ENCODE assay signal across 14 cellular contexts in the genomic region with DNA sequence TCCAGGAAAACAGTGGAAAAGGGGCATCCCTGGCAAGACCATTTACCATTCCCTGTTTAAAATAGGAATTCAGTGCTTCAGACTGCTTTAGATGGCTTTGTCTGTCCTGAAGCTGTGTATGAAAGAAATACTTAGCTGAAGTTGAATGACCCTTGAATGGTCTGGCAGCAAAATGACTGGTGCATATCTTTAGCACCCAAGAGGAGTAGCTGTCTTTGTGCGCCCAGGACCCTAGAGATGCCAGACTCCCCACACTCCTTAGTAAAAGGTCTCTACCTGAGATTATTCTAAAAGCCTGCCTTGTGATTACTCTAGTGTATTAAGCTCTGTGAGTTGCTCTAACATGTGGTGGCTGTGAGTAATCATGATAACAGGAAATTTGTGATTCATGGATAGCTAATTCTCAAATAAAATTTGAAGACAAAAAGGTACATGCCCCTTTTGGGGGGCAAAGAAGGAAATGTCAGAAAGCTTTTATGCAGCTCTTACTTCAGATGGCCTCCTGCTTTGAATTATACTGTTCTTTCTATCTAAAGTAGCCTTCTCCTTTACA. TPM values are rescaled to one million over a fixed set of nuclear protein-coding genes. Genes with fewer than 3 reads are reported as not detected.
DNase-seq lines count a peak whose midpoint lies in the region; ATAC-seq and TF ChIP-seq lines count a peak whose summit lies in the region.
"Had no signal": no experiment of that assay in that cellular context is flagged by ENCODE, and none has a peak within 500 bp of the region (broad histone marks: within the 10 kb centered on the region; RNA-seq: fewer than 3 reads in every experiment).

No MANE protein-coding gene starts in this region.

- peaks cover 80% of the 10 kb centered on the region for H3K4me1 Mint-ChIP-seq in CD4-positive, alpha-beta T cell (ENCODE audit: low read depth)

- H3K4me3 ChIP-seq in Karpas-422 (ENCODE audit: low read length) (peak overlapping the region; percentile 9; the same call in 1 of the 2 replicates), breast epithelium (no peak overlapping the region)
- H3K4me3 ChIP-seq: ascending aorta, upper lobe of left lung had no signal

- no peak for TF ChIP-seq CTCF in CD4-positive, alpha-beta T cell (IDR thresholded peaks at IDR 0.05)
- no peak for TF ChIP-seq CTCF in breast epithelium (IDR thresholded peaks at IDR 0.05)

- H3K4me2 ChIP-seq in Karpas-422 (ENCODE audit: low read depth, low read length, poor library complexity, severe bottlenecking), result peak overlapping the region; percentile 96

- in situ Hi-C loops in KBM-7 (cut with MboI; ENCODE audit: low pct_unique_long_range_greater_than_20kb, low sequenced_read_pairs), result no loop called here

- H3K27me3 ChIP-seq in CD4-positive, alpha-beta T cell (ENCODE audit: control insufficient read depth, insufficient read depth, low read length), result no peaks in the 10 kb centered on the region
- H3K27me3 ChIP-seq in Karpas-422 (ENCODE audit: low read length), result no peaks in the 10 kb centered on the region
- no peaks in the 10 kb centered on the region for H3K27me3 ChIP-seq in breast epithelium
- H3K27me3 ChIP-seq: ascending aorta, upper lobe of left lung had no signal

- H3K4me1 ChIP-seq in Karpas-422 (ENCODE audit: low read length) (peaks cover 82% of the 10 kb centered on the region), breast epithelium (peaks cover 5 to 15% of the 10 kb centered on the region in 2 donors)

- no peaks in the 10 kb centered on the region for H3K9me3 ChIP-seq in CD4-positive, alpha-beta T cell (ENCODE audit: control insufficient read depth, low read length)
- no peaks in the 10 kb centered on the region for H3K9me3 ChIP-seq in Karpas-422 (ENCODE audit: low read length)
- no peaks in the 10 kb centered on the region for H3K9me3 ChIP-seq in breast epithelium
- H3K9me3 ChIP-seq: ascending aorta, upper lobe of left lung had no signal

- no peak for ATAC-seq in CD4-positive, alpha-beta T cell (ENCODE audit: poor library complexity)
- ATAC-seq in GM18517 (IDR thresholded peaks at IDR 0.05; ENCODE audit: unreplicated experiment), result no peak

- DNase-seq in CD4-positive, alpha-beta T cell, result no peak
- DNase-seq in Karpas-422 (no peak), breast epithelium (ENCODE audit: low spot score in 2 of 2) (no peak), kidney tubule cell (ENCODE audit: low spot score) (peak; percentile 60), GOT3 (lab: John Stamatoyannopoulos, UW) (no peak), erythroblast (lab: John Stamatoyannopoulos, UW) (no peak), KBM-7 (no peak)
- DNase-seq: activated CD4-positive, alpha-beta T cell treated with anti-CD3 and anti-CD28 coated beads, Interleukin-2, amount 50 U/mL, for 4 hours; KG1; NCI-H1694 treated with DMSO at 0.1 percent for 48 hours; NCI-H69; upper lobe of left lung had no signal

- peak overlapping the region; percentile 34; the same call in 1 of the 2 replicates for H3K9ac ChIP-seq in Karpas-422 (ENCODE audit: low read length)

- no peaks in the 10 kb centered on the region for H3K9me2 ChIP-seq in Karpas-422 (replicated peaks; ENCODE audit: insufficient read depth, low read length)

- H3K36me3 Mint-ChIP-seq in CD4-positive, alpha-beta T cell (ENCODE audit: low read depth), result peaks cover 26% of the 10 kb centered on the region

- H3K9me3 Mint-ChIP-seq in CD4-positive, alpha-beta T cell, result no peaks in the 10 kb centered on the region

- no peaks in the 10 kb centered on the region for H3K27me3 Mint-ChIP-seq in CD4-positive, alpha-beta T cell

- intact Hi-C loops in CD4-positive, alpha-beta T cell (cut with DNase I, micrococcal nuclease), result no loop called here
- intact Hi-C loops in breast epithelium (cut with DNase I; ENCODE audit: low total_unique reads), result no loop called here

- peak overlapping the region; percentile 11 for H3K4me3 Mint-ChIP-seq in CD4-positive, alpha-beta T cell

- no peaks in the 10 kb centered on the region for H3K36me3 ChIP-seq in Karpas-422 (ENCODE audit: insufficient read depth, low read length)
- no peaks in the 10 kb centered on the region for H3K36me3 ChIP-seq in breast epithelium
- H3K36me3 ChIP-seq: ascending aorta, upper lobe of left lung had no signal

- no peaks in the 10 kb centered on the region for H4K20me1 ChIP-seq in Karpas-422 (ENCODE audit: insufficient read depth, low read depth, low read length)

- H3K27ac ChIP-seq in CD4-positive, alpha-beta T cell (ENCODE audit: low read depth, low read length), result no peak overlapping the region
- H3K27ac ChIP-seq in Karpas-422 (ENCODE audit: low read length) (peak overlapping the region; percentile 8), breast epithelium (peak overlapping the region; percentile 16 to 74)
- H3K27ac ChIP-seq: ascending aorta, upper lobe of left lung had no signal

- no peak overlapping the region for H2AFZ ChIP-seq in Karpas-422 (ENCODE audit: low read length)

- peaks cover 73% of the 10 kb centered on the region for H3K79me2 ChIP-seq in Karpas-422 (ENCODE audit: low read length)

- TF ChIP-seq POLR2A in breast epithelium (IDR thresholded peaks at IDR 0.05) (no peak), erythroblast (IDR thresholded peaks at IDR 0.05; ENCODE audit: low read length) (no peak)

- no peak overlapping the region for H3K27ac Mint-ChIP-seq in CD4-positive, alpha-beta T cell

- POLR2A ChIA-PET in CD4-positive, alpha-beta T cell (lab: Charles Lee), result interaction anchor here (1.0 kb wide), 1 partner anchor 33 kb away, joined by 3 read pairs; no protein-coding TSS in a partner anchor

- CTCF ChIA-PET in CD4-positive, alpha-beta T cell (lab: Charles Lee), result interaction anchor here (1.3 to 5.3 kb wide), 2 partner anchors 34 to 127 kb away, joined by 8 to 42 read pairs; no protein-coding TSS in a partner anchor

RNA-seq across cellular contexts. Expression of a gene that starts 3.2 kb away (rescaled TPM):
- total RNA-seq in CD4-positive, alpha-beta T cell, result 10 to 100 TPM; 26.0 to 30.0 TPM
- 17.8 and 29.8 TPM in 2 replicates for total RNA-seq in Karpas-422 (2014; rRNA removed; shearing (Covaris generic); ENCODE audit: low replicate concordance)
- total RNA-seq in breast epithelium, result 10 to 100 TPM; 11.5 to 29.3 (median 24.3) TPM

RNA-seq across cellular contexts. Expression of a gene that starts 50.4 kb away (rescaled TPM):
- 10 to 100 TPM; 35.6 to 38.4 TPM for total RNA-seq in CD4-positive, alpha-beta T cell
- 2.8 and 9.2 TPM in 2 replicates for total RNA-seq in Karpas-422 (2014; rRNA removed; shearing (Covaris generic); ENCODE audit: low replicate concordance)
- 10 to 100 TPM in 1 of 3 donors, 1 to 10 TPM in 2; 7.8 to 20.8 (median 8.8) TPM for total RNA-seq in breast epithelium
